Comparison of ENCODE assay signal across 10 cellular contexts in the genomic region with DNA sequence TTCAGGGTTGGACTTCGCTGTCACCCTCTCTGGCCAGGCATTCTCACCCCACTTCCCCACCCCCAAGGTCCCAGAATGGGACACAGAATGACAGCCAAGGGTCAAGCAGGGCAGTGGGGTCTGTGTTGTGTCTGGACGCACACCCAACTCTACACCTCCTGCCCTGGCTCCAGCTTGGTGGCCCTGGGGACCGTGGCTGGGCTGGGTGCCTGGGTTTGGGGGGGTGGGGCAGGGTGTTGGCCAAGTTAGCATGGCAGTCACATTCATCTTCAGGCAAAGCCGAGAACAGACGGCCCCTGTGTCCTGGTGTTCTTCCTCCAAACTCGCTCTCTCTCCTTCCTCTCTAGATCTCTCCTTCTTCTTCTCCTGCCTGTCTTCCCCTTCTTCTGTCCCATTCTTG. TPM values are rescaled to one million over a fixed set of nuclear protein-coding genes. Genes with fewer than 3 reads are reported as not detected.
DNase-seq lines count a peak whose midpoint lies in the region; ATAC-seq and TF ChIP-seq lines count a peak whose summit lies in the region.
"Had no signal": no experiment of that assay in that cellular context is flagged by ENCODE, and none has a peak within 500 bp of the region (broad histone marks: within the 10 kb centered on the region; RNA-seq: fewer than 3 reads in every experiment).

No MANE protein-coding gene starts in this region.

- H3K4me1 ChIP-seq in endodermal cell (ENCODE audit: control insufficient read depth, insufficient read depth, low read length) (peaks cover 13% of the 10 kb centered on the region), mesodermal cell (ENCODE audit: control insufficient read depth, insufficient read depth, low read length, poor library complexity, severe bottlenecking) (peaks cover 68% of the 10 kb centered on the region), subcutaneous abdominal adipose tissue (ENCODE audit: control insufficient read depth in 5 of 5, insufficient read depth in 5 of 5, low read length in 5 of 5) (peaks cover 30 to 94% (median 92%) of the 10 kb centered on the region in 5 donors)

- 79 to 94% methylated on average over 4 to 6 of the region's 6 CpGs for WGBS in endodermal cell (ENCODE audit: insufficient coverage in 1 of 2, insufficient read length in 1 of 2), 2 experiments
- WGBS in mesodermal cell (ENCODE audit: insufficient coverage in 2 of 2), 2 experiments = 83 to 97% methylated on average over 3 of the region's 6 CpGs

- peak overlapping the region; percentile 83 for H3K27ac Mint-ChIP-seq in endodermal cell
- no peak overlapping the region for H3K27ac Mint-ChIP-seq in activated CD4-positive, alpha-beta T cell treated with anti-CD3 and anti-CD28 coated beads, Interleukin-2, amount 10 ng/mL, durations not matched to agents 7 days and 5 days
- H3K27ac Mint-ChIP-seq: activated naive CD4-positive, alpha-beta T cell treated with anti-CD3 and anti-CD28 coated beads, Interleukin-2, amount 10 ng/mL, durations not matched to agents 7 days and 5 days had no signal

- DNase-seq in HFF-Myc (ENCODE audit: extremely low read depth, low read depth) = no peak
- DNase-seq in endodermal cell = peak; percentile 54
- no peak for DNase-seq in cortex of kidney (lab: John Stamatoyannopoulos, UW)
- no peak for DNase-seq in activated CD4-positive, alpha-beta T cell treated with anti-CD3 and anti-CD28 coated beads, Interleukin-2, amount 10 ng/mL, durations not matched to agents 7 days and 5 days
- DNase-seq: activated naive CD4-positive, alpha-beta T cell treated with anti-CD3 and anti-CD28 coated beads, Interleukin-2, amount 10 ng/mL, durations not matched to agents 7 days and 5 days had no signal

- peaks cover 6% of the 10 kb centered on the region for H3K36me3 Mint-ChIP-seq in endodermal cell (ENCODE audit: low read depth)
- H3K36me3 Mint-ChIP-seq in activated CD4-positive, alpha-beta T cell treated with anti-CD3 and anti-CD28 coated beads, Interleukin-2, amount 10 ng/mL, durations not matched to agents 7 days and 5 days (ENCODE audit: low read depth) = no peaks in the 10 kb centered on the region
- H3K36me3 Mint-ChIP-seq: activated naive CD4-positive, alpha-beta T cell treated with anti-CD3 and anti-CD28 coated beads, Interleukin-2, amount 10 ng/mL, durations not matched to agents 7 days and 5 days had no signal

- H3K36me3 ChIP-seq in endodermal cell (ENCODE audit: control insufficient read depth, insufficient read depth, low read length) (peaks cover 2% of the 10 kb centered on the region), mesodermal cell (ENCODE audit: control insufficient read depth, insufficient read depth, low read length) (peaks cover 26% of the 10 kb centered on the region), subcutaneous abdominal adipose tissue (ENCODE audit: control insufficient read depth in 5 of 5, insufficient read depth in 5 of 5, low read length in 5 of 5) (peaks cover 0 to 7% (median 0%) of the 10 kb centered on the region in 5 donors)

- TF ChIP-seq CTCF in HFF-Myc (IDR thresholded peaks at IDR 0.05; ENCODE audit: low read depth, low read length, missing control alignments) (no peak), endodermal cell (conservative IDR thresholded peaks at IDR 0.05) (no peak)

- H3K9me3 Mint-ChIP-seq in endodermal cell = no peaks in the 10 kb centered on the region
- no peaks in the 10 kb centered on the region for H3K9me3 Mint-ChIP-seq in activated CD4-positive, alpha-beta T cell treated with anti-CD3 and anti-CD28 coated beads, Interleukin-2, amount 10 ng/mL, durations not matched to agents 7 days and 5 days
- H3K9me3 Mint-ChIP-seq: activated naive CD4-positive, alpha-beta T cell treated with anti-CD3 and anti-CD28 coated beads, Interleukin-2, amount 10 ng/mL, durations not matched to agents 7 days and 5 days had no signal

- CTCF ChIA-PET in activated CD4-positive, alpha-beta T cell treated with anti-CD3 and anti-CD28 coated beads, Interleukin-2, amount 10 ng/mL, durations not matched to agents 7 days and 5 days (lab: Charles Lee) = no interaction called here

- H3K27me3 ChIP-seq in endodermal cell (ENCODE audit: control insufficient read depth, insufficient read depth, low read length, poor library complexity, severe bottlenecking) = no peaks in the 10 kb centered on the region
- H3K27me3 ChIP-seq in subcutaneous abdominal adipose tissue (ENCODE audit: control insufficient read depth in 5 of 5, insufficient read depth in 4 of 5, low read length in 5 of 5) = no peaks in the 10 kb centered on the region

- ATAC-seq in GM18909 (IDR thresholded peaks at IDR 0.05; ENCODE audit: poor library complexity, unreplicated experiment) (no peak), GM19463 (IDR thresholded peaks at IDR 0.05; ENCODE audit: unreplicated experiment) (no peak)

- H3K27ac ChIP-seq in endodermal cell (ENCODE audit: low read depth, low read length) = no peak overlapping the region
- peak overlapping the region; percentile 59 for H3K27ac ChIP-seq in mesodermal cell (ENCODE audit: low read depth, low read length, severe bottlenecking)
- peak overlapping the region; percentile 99 for H3K27ac ChIP-seq in subcutaneous abdominal adipose tissue (ENCODE audit: low read depth, low read length)

- H3K9ac ChIP-seq in endodermal cell (ENCODE audit: extremely low read depth, low read length, poor library complexity, severe bottlenecking) (no peak overlapping the region), subcutaneous abdominal adipose tissue (ENCODE audit: low read length in 5 of 5) (peak overlapping the region in 3 of 5 donors; percentile 33 to 65 (median 65))

- H3K27me3 Mint-ChIP-seq in endodermal cell (ENCODE audit: insufficient read depth) = no peaks in the 10 kb centered on the region
- peaks cover 25% of the 10 kb centered on the region for H3K27me3 Mint-ChIP-seq in activated CD4-positive, alpha-beta T cell treated with anti-CD3 and anti-CD28 coated beads, Interleukin-2, amount 10 ng/mL, durations not matched to agents 7 days and 5 days

- H3K4me3 Mint-ChIP-seq in endodermal cell = no peak overlapping the region
- no peak overlapping the region for H3K4me3 Mint-ChIP-seq in activated CD4-positive, alpha-beta T cell treated with anti-CD3 and anti-CD28 coated beads, Interleukin-2, amount 10 ng/mL, durations not matched to agents 7 days and 5 days
- H3K4me3 Mint-ChIP-seq: activated naive CD4-positive, alpha-beta T cell treated with anti-CD3 and anti-CD28 coated beads, Interleukin-2, amount 10 ng/mL, durations not matched to agents 7 days and 5 days had no signal

- H3K9me3 ChIP-seq in endodermal cell (ENCODE audit: control insufficient read depth, low read length) (no peaks in the 10 kb centered on the region), mesodermal cell (ENCODE audit: control insufficient read depth, low read length) (no peaks in the 10 kb centered on the region), subcutaneous abdominal adipose tissue (ENCODE audit: control insufficient read depth in 5 of 5, low read length in 5 of 5) (no peaks in the 10 kb centered on the region)

- POLR2A ChIA-PET in activated CD4-positive, alpha-beta T cell treated with anti-CD3 and anti-CD28 coated beads, Interleukin-2, amount 10 ng/mL, durations not matched to agents 7 days and 5 days (lab: Charles Lee) = interaction anchor here (0.6 kb wide), 1 partner anchor 639 kb away, joined by 5 read pairs; no protein-coding TSS in a partner anchor

- H3K4me1 Mint-ChIP-seq in endodermal cell = peaks cover 50% of the 10 kb centered on the region
- peaks cover 4% of the 10 kb centered on the region for H3K4me1 Mint-ChIP-seq in activated CD4-positive, alpha-beta T cell treated with anti-CD3 and anti-CD28 coated beads, Interleukin-2, amount 10 ng/mL, durations not matched to agents 7 days and 5 days

- H3K4me3 ChIP-seq in HFF-Myc (replicated peaks; ENCODE audit: low read depth, low read length) (0 out of 2 replicates have a peak overlapping the region, but pooled peaks have one; percentile 7), endodermal cell (ENCODE audit: low read length) (no peak overlapping the region), mesodermal cell (ENCODE audit: extremely low read depth, insufficient read depth, low read length, poor library complexity, severe bottlenecking) (no peak overlapping the region), subcutaneous abdominal adipose tissue (ENCODE audit: low read depth in 1 of 5, low read length in 5 of 5) (peak overlapping the region; percentile 16 to 61 (median 40))

RNA-seq across cellular contexts. Expression of a gene that starts 5.6 kb away (rescaled TPM):
- total RNA-seq in endodermal cell = 10 to 100 TPM; 74.5 to 87.7 TPM
- 42.2 TPM for polyA plus RNA-seq in endodermal cell (2013, experiment 1 of 2)
- polyA plus RNA-seq in endodermal cell (2013, experiment 2 of 2) = 43.6 TPM
- polyA plus RNA-seq in mesodermal cell (2013, experiment 1 of 2) = 90.4 TPM
- polyA plus RNA-seq in mesodermal cell (2013, experiment 2 of 2) = 68.9 TPM
- under 1 TPM; 0.94 TPM for total RNA-seq in activated CD4-positive, alpha-beta T cell treated with anti-CD3 and anti-CD28 coated beads, Interleukin-2, amount 10 ng/mL, durations not matched to agents 7 days and 5 days

RNA-seq across cellular contexts. Expression of a gene that starts 13.5 kb away (rescaled TPM):
- total RNA-seq in endodermal cell = not detected
- not detected for polyA plus RNA-seq in endodermal cell (2013, experiment 1 of 2)
- not detected for polyA plus RNA-seq in endodermal cell (2013, experiment 2 of 2)
- polyA plus RNA-seq in mesodermal cell (2013, experiment 1 of 2) = not detected
- polyA plus RNA-seq in mesodermal cell (2013, experiment 2 of 2) = not detected
- not detected for total RNA-seq in activated CD4-positive, alpha-beta T cell treated with anti-CD3 and anti-CD28 coated beads, Interleukin-2, amount 10 ng/mL, durations not matched to agents 7 days and 5 days
- total RNA-seq: endothelial cell of umbilical vein had no signal
- polyA plus RNA-seq: endothelial cell of umbilical vein had no signal

RNA-seq across cellular contexts. Expression of a gene that starts 22.8 kb away (rescaled TPM):
- 100 to 1,000 TPM in 1 of 2 donors, 10 to 100 TPM in 1; 60.2 to 102 TPM for total RNA-seq in endodermal cell
- 37.7 TPM for polyA plus RNA-seq in endodermal cell (2013, experiment 1 of 2)
- 30.1 TPM for polyA plus RNA-seq in endodermal cell (2013, experiment 2 of 2)
- 52.0 TPM for polyA plus RNA-seq in mesodermal cell (2013, experiment 1 of 2)
- polyA plus RNA-seq in mesodermal cell (2013, experiment 2 of 2) = 49.3 TPM
- total RNA-seq in activated CD4-positive, alpha-beta T cell treated with anti-CD3 and anti-CD28 coated beads, Interleukin-2, amount 10 ng/mL, durations not matched to agents 7 days and 5 days = 100 to 1,000 TPM; 239 to 242 TPM

RNA-seq across cellular contexts. Expression of a gene that starts 45.0 kb away (rescaled TPM):
- 10 to 100 TPM; 13.5 to 21.7 TPM for total RNA-seq in endodermal cell
- polyA plus RNA-seq in endodermal cell (2013, experiment 1 of 2) = 37.0 TPM
- polyA plus RNA-seq in endodermal cell (2013, experiment 2 of 2) = 34.9 TPM
- 46.9 TPM for polyA plus RNA-seq in mesodermal cell (2013, experiment 1 of 2)
- 34.1 TPM for polyA plus RNA-seq in mesodermal cell (2013, experiment 2 of 2)
- total RNA-seq in activated CD4-positive, alpha-beta T cell treated with anti-CD3 and anti-CD28 coated beads, Interleukin-2, amount 10 ng/mL, durations not matched to agents 7 days and 5 days = 1 to 10 TPM; 5.5 to 6.8 TPM

RNA-seq across cellular contexts. Expression of a gene that starts 55.3 kb away (rescaled TPM):
- 10 to 100 TPM; 36.3 to 52.6 TPM for total RNA-seq in endodermal cell
- 32.8 TPM for polyA plus RNA-seq in endodermal cell (2013, experiment 1 of 2)
- 30.2 TPM for polyA plus RNA-seq in endodermal cell (2013, experiment 2 of 2)
- 21.3 TPM for polyA plus RNA-seq in mesodermal cell (2013, experiment 1 of 2)
- polyA plus RNA-seq in mesodermal cell (2013, experiment 2 of 2) = 19.8 TPM
- total RNA-seq in activated CD4-positive, alpha-beta T cell treated with anti-CD3 and anti-CD28 coated beads, Interleukin-2, amount 10 ng/mL, durations not matched to agents 7 days and 5 days = 10 to 100 TPM; 50.2 to 54.3 TPM

Comparison
In these comparisons a context has a peak if more than half of its experiments do, and no peak if none do; other contexts are left out.
1. H3K4me3 ChIP-seq: peak in HFF-Myc (single experiment) and subcutaneous abdominal adipose tissue (5 of 5); none in endodermal cell (single experiment) and mesodermal cell (single experiment).
2. RNA of a gene that starts 5.6 kb away (total RNA-seq): 74.5 to 87.7 TPM in endodermal cell; 0.94 TPM in activated CD4-positive, alpha-beta T cell treated with anti-CD3 and anti-CD28 coated beads, Interleukin-2, amount 10 ng/mL, durations not matched to agents 7 days and 5 days; every median in the first group is over 10 times any median in the second.